18 cellular contexts compared by ENCODE assay signal in the genomic region with DNA sequence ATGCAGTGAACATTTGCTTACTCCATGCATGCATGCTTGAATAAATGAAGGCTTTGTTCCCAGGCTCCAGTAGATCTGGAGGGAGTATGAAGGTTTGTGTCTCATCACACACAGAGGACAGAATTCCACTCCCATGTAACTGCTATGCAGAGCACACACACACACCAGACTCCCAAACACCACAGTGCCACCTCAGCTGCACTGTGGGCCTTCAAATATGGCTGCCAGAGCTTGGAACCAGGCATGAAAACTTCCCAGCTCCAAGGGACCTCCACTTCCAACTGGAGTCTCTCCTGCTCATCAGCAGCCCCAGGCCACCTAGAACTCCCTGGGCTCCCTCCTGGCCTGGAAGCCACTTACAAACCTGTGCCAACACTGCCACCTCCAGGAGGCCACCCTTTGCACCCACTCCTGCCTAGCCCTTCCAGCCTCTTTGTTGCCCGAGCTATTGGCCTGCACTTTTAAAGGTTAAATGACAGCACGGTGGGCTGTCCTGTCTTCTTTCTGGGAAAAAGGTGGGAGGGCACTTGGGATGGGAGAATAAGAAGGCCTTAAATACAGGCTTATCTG.
A peak's percentile ranks its signal among the peaks of the same experiment; 100 is the strongest.
DNase-seq lines count a peak whose midpoint lies in the region; ATAC-seq and TF ChIP-seq lines count a peak whose summit lies in the region.
"Had no signal": no experiment of that assay in that cellular context is flagged by ENCODE, and none has a peak within 500 bp of the region (broad histone marks: within the 10 kb centered on the region; RNA-seq: fewer than 3 reads in every experiment).

No MANE protein-coding gene starts in this region.

- H3K9me3 ChIP-seq in HUES48 (ENCODE audit: control insufficient read depth, insufficient read depth, low read length) = no peaks in the 10 kb centered on the region
- H3K9me3 ChIP-seq in WERI-Rb-1 (ENCODE audit: severe bottlenecking) = no peaks in the 10 kb centered on the region
- H3K9me3 ChIP-seq: colonic mucosa, sigmoid colon had no signal

- H3K4me3 Mint-ChIP-seq in nephron = no peak overlapping the region
- H3K4me3 Mint-ChIP-seq: activated T-helper 1 cell treated with anti-CD3 and anti-CD28 coated beads, Interleukin-12 subunit alpha, Interleukin-12 subunit beta, Interleukin-2, Interleukin-4 antibody, amounts not matched to agents 30 ng/mL and 10 ng/mL and 1 ng/mL, durations not matched to agents 14 hours and 24 hours and 36 hours; CD8-positive, alpha-beta memory T cell; stimulated activated naive B cell treated with anti-CD40 and anti-IgM and Interleukin-4, amounts not matched to agents 10 μg/mL and 1 μg/mL and 100 μg/mL, for 72 hours had no signal

- H3K36me3 ChIP-seq in HUES48 (ENCODE audit: control insufficient read depth, insufficient read depth, low read length) = no peaks in the 10 kb centered on the region
- H3K36me3 ChIP-seq in WERI-Rb-1 = no peaks in the 10 kb centered on the region
- H3K36me3 ChIP-seq: colonic mucosa, sigmoid colon had no signal

- H3K27me3 ChIP-seq in HUES48 (ENCODE audit: control insufficient read depth, insufficient read depth, low read length) = no peaks in the 10 kb centered on the region
- H3K27me3 ChIP-seq in WERI-Rb-1 (ENCODE audit: insufficient read depth, low read depth, severe bottlenecking) = no peaks in the 10 kb centered on the region
- H3K27me3 ChIP-seq: colonic mucosa, sigmoid colon had no signal

- DNase-seq in EH (ENCODE audit: low read depth) = peak; percentile 8
- DNase-seq in WERI-Rb-1 = peak; percentile 39
- DNase-seq in anterior cingulate cortex (lab: John Stamatoyannopoulos, UW) = no peak
- DNase-seq: amniotic stem cell; CD8-positive, alpha-beta memory T cell; colonic mucosa; hypothalamus; NCI-H1417; NCI-H510A treated with DMSO at 0.1 percent for 48 hours; sigmoid colon; stimulated activated CD4-positive, alpha-beta T cell treated with anti-CD3 and anti-CD28 coated beads, Interleukin-4, amount 100 ng/mL, for 4 hours; stimulated activated naive B cell treated with anti-CD40 and anti-IgM and Interleukin-4, amounts not matched to agents 10 μg/mL and 1 μg/mL and 100 μg/mL, for 72 hours; T-helper 2 cell had no signal

- peaks cover 8% of the 10 kb centered on the region for H3K36me3 Mint-ChIP-seq in nephron (ENCODE audit: low read depth)
- H3K36me3 Mint-ChIP-seq: CD8-positive, alpha-beta memory T cell; stimulated activated naive B cell treated with anti-CD40 and anti-IgM and Interleukin-4, amounts not matched to agents 10 μg/mL and 1 μg/mL and 100 μg/mL, for 72 hours had no signal

- H3K4me3 ChIP-seq in HUES48 (ENCODE audit: low read depth, low read length) (no peak overlapping the region), WERI-Rb-1 (ENCODE audit: low read depth, low read length) (no peak overlapping the region)
- H3K4me3 ChIP-seq: colonic mucosa, sigmoid colon had no signal

- H3K27me3 Mint-ChIP-seq in nephron (ENCODE audit: low read depth) = no peaks in the 10 kb centered on the region

- no peak overlapping the region for H3K9ac ChIP-seq in HUES48 (ENCODE audit: low read depth, low read length)

- H3K4me1 ChIP-seq in HUES48 (ENCODE audit: control insufficient read depth, insufficient read depth, low read length) = peaks cover 58% of the 10 kb centered on the region
- H3K4me1 ChIP-seq: colonic mucosa had no signal

- peak overlapping the region; percentile 93 to 98 (median 98) for H3K27ac Mint-ChIP-seq in nephron
- H3K27ac Mint-ChIP-seq: activated T-helper 1 cell treated with anti-CD3 and anti-CD28 coated beads, Interleukin-12 subunit alpha, Interleukin-12 subunit beta, Interleukin-2, Interleukin-4 antibody, amounts not matched to agents 30 ng/mL and 10 ng/mL and 1 ng/mL, durations not matched to agents 14 hours and 24 hours and 36 hours; CD8-positive, alpha-beta memory T cell; stimulated activated naive B cell treated with anti-CD40 and anti-IgM and Interleukin-4, amounts not matched to agents 10 μg/mL and 1 μg/mL and 100 μg/mL, for 72 hours had no signal

- peak overlapping the region; percentile 14 for H3K27ac ChIP-seq in HUES48 (ENCODE audit: low read depth, low read length)
- no peak overlapping the region for H3K27ac ChIP-seq in WERI-Rb-1
- H3K27ac ChIP-seq: colonic mucosa, sigmoid colon had no signal

- ATAC-seq in HG03095 (IDR thresholded peaks at IDR 0.05; ENCODE audit: unreplicated experiment) (no peak), GM18867 (IDR thresholded peaks at IDR 0.05; ENCODE audit: unreplicated experiment) (no peak)
- ATAC-seq: stimulated activated naive B cell treated with anti-CD40 and anti-IgM and Interleukin-4, amounts not matched to agents 10 μg/mL and 1 μg/mL and 100 μg/mL, for 72 hours had no signal

- peaks cover 60% of the 10 kb centered on the region for H3K4me1 Mint-ChIP-seq in nephron
- H3K4me1 Mint-ChIP-seq: CD8-positive, alpha-beta memory T cell had no signal

- no peaks in the 10 kb centered on the region for H3K9me3 Mint-ChIP-seq in nephron
- H3K9me3 Mint-ChIP-seq: activated T-helper 1 cell treated with anti-CD3 and anti-CD28 coated beads, Interleukin-12 subunit alpha, Interleukin-12 subunit beta, Interleukin-2, Interleukin-4 antibody, amounts not matched to agents 30 ng/mL and 10 ng/mL and 1 ng/mL, durations not matched to agents 14 hours and 24 hours and 36 hours; CD8-positive, alpha-beta memory T cell; stimulated activated naive B cell treated with anti-CD40 and anti-IgM and Interleukin-4, amounts not matched to agents 10 μg/mL and 1 μg/mL and 100 μg/mL, for 72 hours had no signal

- TF ChIP-seq CTCF in WERI-Rb-1 (IDR thresholded peaks at IDR 0.05; ENCODE audit: low read depth, low read length) (peak; percentile 55), nephron (IDR thresholded peaks at IDR 0.05; ENCODE audit: unreplicated experiment in 3 of 3) (no peak)

Comparison
In these comparisons a context has a peak if more than half of its experiments do, and no peak if none do; other contexts are left out.
1. DNase-seq: peak in EH (single experiment) and WERI-Rb-1 (single experiment); none in anterior cingulate cortex (0 of 58).